24 cellular contexts compared by ENCODE assay signal in the genomic region with DNA sequence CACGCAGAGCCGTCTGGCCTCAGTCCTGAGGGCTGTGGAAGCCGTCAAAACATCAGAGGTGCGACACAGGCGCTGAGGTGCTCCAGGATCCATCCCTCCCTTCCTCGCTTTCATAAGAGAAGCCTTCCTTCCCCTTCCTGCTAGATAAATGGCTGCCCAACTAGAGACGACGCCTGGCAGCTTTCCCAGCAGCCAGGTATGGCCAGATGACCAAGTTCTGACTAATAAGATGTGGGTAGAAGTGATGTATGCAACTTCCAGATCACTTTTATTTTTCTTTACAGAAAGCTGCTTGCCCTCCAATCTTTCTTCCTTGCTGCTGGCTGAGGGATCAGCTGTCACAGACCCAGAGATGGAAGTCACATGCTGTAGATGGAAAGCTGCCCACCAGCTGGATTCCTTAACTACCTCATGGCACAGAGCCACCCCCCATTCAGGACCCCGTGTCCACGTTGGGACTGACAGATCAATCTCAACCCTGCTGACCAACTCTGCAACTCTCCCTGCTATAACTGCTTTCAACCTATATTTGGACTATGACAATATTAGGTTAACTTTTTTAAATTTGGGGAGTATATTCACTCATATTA. TPM values are rescaled to one million over a fixed set of nuclear protein-coding genes. Genes with fewer than 3 reads are reported as not detected.
DNase-seq lines count a peak whose midpoint lies in the region; TF ChIP-seq lines count a peak whose summit lies in the region.
"Had no signal": no experiment of that assay in that cellular context is flagged by ENCODE, and none has a peak within 500 bp of the region (broad histone marks: within the 10 kb centered on the region; RNA-seq: fewer than 3 reads in every experiment).

No MANE protein-coding gene starts in this region.

- TF ChIP-seq EP300 in esophagus muscularis mucosa (IDR thresholded peaks at IDR 0.05) = no peak

- peaks cover 5 to 12% (median 10%) of the 10 kb centered on the region in 4 donors for H3K4me1 ChIP-seq in esophagus muscularis mucosa

- H3K27me3 ChIP-seq in esophagus muscularis mucosa = no peaks in the 10 kb centered on the region
- H3K27me3 ChIP-seq: cardiac muscle cell, pancreas, spleen had no signal

- H3K4me3 ChIP-seq in esophagus muscularis mucosa = no peak overlapping the region
- H3K4me3 ChIP-seq: cardiac muscle cell, pancreas, spleen had no signal

- WGBS in esophagus muscularis mucosa = 51% methylated on average over 10 of the region's 10 CpGs

- H3K27ac Mint-ChIP-seq in neural crest cell (ENCODE audit: unreplicated experiment) (peak overlapping the region; percentile 88), progenitor cell of endocrine pancreas (no peak overlapping the region)
- H3K27ac Mint-ChIP-seq: activated naive CD8-positive, alpha-beta T cell treated with anti-CD3 and anti-CD28 coated beads, Interleukin-2, amount 50 U/mL, for 24 hours; natural killer cell treated with Interleukin-12 subunit alpha and Interleukin-12 subunit beta and Interleukin-15 and Interleukin-18, amount 100 ng/mL, for 72 hours had no signal

- no peak for TF ChIP-seq POLR2A in esophagus muscularis mucosa (IDR thresholded peaks at IDR 0.05; ENCODE audit: low read depth)

- H3K27me3 Mint-ChIP-seq in neural crest cell (ENCODE audit: low read depth) = no peaks in the 10 kb centered on the region
- H3K27me3 Mint-ChIP-seq in progenitor cell of endocrine pancreas = no peaks in the 10 kb centered on the region
- H3K27me3 Mint-ChIP-seq: activated naive CD8-positive, alpha-beta T cell treated with anti-CD3 and anti-CD28 coated beads, Interleukin-2, amount 50 U/mL, for 24 hours; dendritic cell treated with granulocyte-macrophage colony-stimulating factor and Interleukin-4, amounts not matched to agents 40 ng/mL and 50 ng/mL, for 4 days; natural killer cell treated with Interleukin-12 subunit alpha and Interleukin-12 subunit beta and Interleukin-15 and Interleukin-18, amount 100 ng/mL, for 72 hours had no signal

- peak; percentile 46 for DNase-seq in HT1080 (ENCODE audit: low read depth)
- DNase-seq in amniotic epithelial cell (ENCODE audit: low read depth) = peak; percentile 28
- DNase-seq in esophagus muscularis mucosa (ENCODE audit: extremely low spot score) = peak; percentile 55
- no peak for DNase-seq in neural crest cell (ENCODE audit: low read depth, low spot score)
- DNase-seq in NK-92 treated with Interleukin-12 subunit alpha and Interleukin-12 subunit beta, amount 100 ng/mL, for 24 hours (lab: John Stamatoyannopoulos, UW) = no peak
- no peak for DNase-seq in DMS153 treated with DMSO at 0.1 percent for 48 hours (lab: John Stamatoyannopoulos, UW; ENCODE audit: unreplicated experiment)
- DNase-seq in progenitor cell of endocrine pancreas (ENCODE audit: low spot score, unreplicated experiment) = no peak
- DNase-seq: activated CD4-positive, alpha-beta T cell treated with anti-CD3 and anti-CD28 coated beads for 4 hours; activated effector memory CD4-positive, alpha-beta T cell treated with Interleukin-2 at 50 U/mL for 16 hours; activated naive CD8-positive, alpha-beta T cell treated with anti-CD3 and anti-CD28 coated beads, Interleukin-2, amount 50 U/mL, for 24 hours; GOT3; Karpas-422; MV-4-11; NCI-H146; NCI-H2107; NCI-H446 treated with DMSO at 0.1 percent for 48 hours; NCI-H82; pancreas; SK-N-SH; spleen; T-helper 2 cell had no signal

- peaks cover 11% of the 10 kb centered on the region for H3K4me1 Mint-ChIP-seq in neural crest cell
- peaks cover 13% of the 10 kb centered on the region for H3K4me1 Mint-ChIP-seq in progenitor cell of endocrine pancreas (ENCODE audit: low read depth)

- H3K36me3 Mint-ChIP-seq in neural crest cell (ENCODE audit: low read depth) (peaks cover 36% of the 10 kb centered on the region), progenitor cell of endocrine pancreas (ENCODE audit: insufficient read depth) (peaks cover 31% of the 10 kb centered on the region)

- H3K36me3 ChIP-seq in esophagus muscularis mucosa = peaks cover 8 to 54% (median 29%) of the 10 kb centered on the region in 4 donors

- no peak overlapping the region for H3K4me3 Mint-ChIP-seq in neural crest cell
- H3K4me3 Mint-ChIP-seq in progenitor cell of endocrine pancreas (ENCODE audit: low read depth) = no peak overlapping the region
- H3K4me3 Mint-ChIP-seq: activated naive CD8-positive, alpha-beta T cell treated with anti-CD3 and anti-CD28 coated beads, Interleukin-2, amount 50 U/mL, for 24 hours; dendritic cell treated with granulocyte-macrophage colony-stimulating factor and Interleukin-4, amounts not matched to agents 40 ng/mL and 50 ng/mL, for 4 days; natural killer cell treated with Interleukin-12 subunit alpha and Interleukin-12 subunit beta and Interleukin-15 and Interleukin-18, amount 100 ng/mL, for 72 hours had no signal

- TF ChIP-seq CTCF in esophagus muscularis mucosa (IDR thresholded peaks at IDR 0.05) = no peak
- no peak for TF ChIP-seq CTCF in neural crest cell (conservative IDR thresholded peaks at IDR 0.05)
- no peak for TF ChIP-seq CTCF in progenitor cell of endocrine pancreas (IDR thresholded peaks at IDR 0.05; ENCODE audit: unreplicated experiment)

- H3K9me3 ChIP-seq in esophagus muscularis mucosa = no peaks in the 10 kb centered on the region
- H3K9me3 ChIP-seq: pancreas, SK-N-SH had no signal

- H3K9me3 Mint-ChIP-seq in neural crest cell (peaks cover 3% of the 10 kb centered on the region), progenitor cell of endocrine pancreas (ENCODE audit: low read depth) (no peaks in the 10 kb centered on the region)
- H3K9me3 Mint-ChIP-seq: natural killer cell treated with Interleukin-12 subunit alpha and Interleukin-12 subunit beta and Interleukin-15 and Interleukin-18, amount 100 ng/mL, for 72 hours had no signal

- H3K27ac ChIP-seq in esophagus muscularis mucosa (replicated peaks in 1 of 4) = peak overlapping the region in 1 of 4 donors; percentile 10
- H3K27ac ChIP-seq: cardiac muscle cell, pancreas, spleen had no signal

- intact Hi-C loops in esophagus muscularis mucosa (cut with DNase I) = no loop called here

RNA-seq across cellular contexts. Expression of gene MAPK9, which starts 8.8 kb away (rescaled TPM):
- 23.4 and 26.6 TPM in 2 replicates for total RNA-seq in HT1080 (2014; rRNA removed; shearing (Covaris generic))
- polyA plus RNA-seq in HT1080 (2015; cell fraction: cytosol; rRNA removed) = 36.5 and 37.5 TPM in 2 replicates
- polyA plus RNA-seq in HT1080 (2015; cell fraction: nucleus; rRNA removed) = 22.4 and 26.5 TPM in 2 replicates
- 10 to 100 TPM; 36.4 to 42.3 (median 37.8) TPM for total RNA-seq in esophagus muscularis mucosa
- 36.1 and 36.8 TPM in 2 replicates for total RNA-seq in neural crest cell
- total RNA-seq in progenitor cell of endocrine pancreas = 47.6 and 51.2 TPM in 2 replicates

Comparison
In these comparisons a context has a peak if more than half of its experiments do, and no peak if none do; other contexts are left out.
1. DNase-seq: peak in HT1080 (single experiment), amniotic epithelial cell (single experiment) and esophagus muscularis mucosa (single experiment); none in neural crest cell (single experiment), NK-92 treated with Interleukin-12 subunit alpha and Interleukin-12 subunit beta, amount 100 ng/mL, for 24 hours (single experiment), DMS153 treated with DMSO at 0.1 percent for 48 hours (single experiment) and progenitor cell of endocrine pancreas (single experiment).